In the genomic region with DNA sequence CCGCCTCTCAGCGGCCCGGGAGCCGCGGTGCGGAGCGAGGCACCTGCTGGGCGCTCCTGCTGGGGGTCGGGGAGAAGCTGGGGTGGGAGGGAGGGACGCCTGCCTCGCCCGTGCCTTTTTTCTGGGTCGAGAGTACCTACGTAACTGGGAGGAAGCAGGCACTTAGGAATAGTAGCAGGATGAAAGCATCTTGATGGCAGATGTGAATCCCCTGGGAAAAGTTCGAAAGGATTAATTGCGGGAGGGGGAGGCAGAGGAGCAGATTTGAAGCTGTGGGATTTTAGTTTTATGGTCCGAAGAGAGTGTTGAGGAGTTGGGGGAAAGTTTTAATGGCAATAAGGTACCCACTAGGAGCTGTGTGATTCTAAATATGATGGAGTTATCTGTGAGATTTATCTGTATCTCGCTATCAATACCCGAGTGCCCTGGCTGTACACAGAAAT, we compare ENCODE assay signal across 8 cellular contexts. TPM values are rescaled to one million over a fixed set of nuclear protein-coding genes. Genes with fewer than 3 reads are reported as not detected.
DNase-seq lines count a peak whose midpoint lies in the region; ATAC-seq, FAIRE-seq and TF ChIP-seq lines count a peak whose summit lies in the region.

No MANE protein-coding gene starts in this region.

- peak in 1 of 2 experiments; percentile 72 for DNase-seq in A549 (ENCODE audit: low read depth in 1 of 2, low spot score in 1 of 2)
- DNase-seq in GM23338 (ENCODE audit: low spot score) = peak; percentile 70
- DNase-seq in T-cell = no peak
- no peak for DNase-seq in right cardiac atrium
- DNase-seq in activated effector memory CD4-positive, alpha-beta T cell treated with Interleukin-2 at 50 U/mL for 16 hours = no peak

- H3K9me2 ChIP-seq in GM23338 (ENCODE audit: insufficient read depth) = no peaks in the 10 kb centered on the region

- TF ChIP-seq RAD21 in A549 (conservative IDR thresholded peaks at IDR 0.05 in 1 of 2, IDR thresholded peaks at IDR 0.05 in 1 of 2) = no peak; a peak in 1 of 5 replicates

- no peaks in the 10 kb centered on the region for H3K36me3 ChIP-seq in GM23338 (ENCODE audit: insufficient read depth)

- H3K27me3 ChIP-seq in GM23338 (ENCODE audit: insufficient read depth) (no peaks in the 10 kb centered on the region), right cardiac atrium (ENCODE audit: control insufficient read depth, insufficient read depth) (no peaks in the 10 kb centered on the region)

- no peak overlapping the region for H2AFZ ChIP-seq in GM23338

- H3K27ac ChIP-seq in A549 (peak overlapping the region; percentile 94 to 98), GM23338 (ENCODE audit: low read depth) (no peak overlapping the region), right cardiac atrium (ENCODE audit: low read length) (no peak overlapping the region)

- H3K27me3 Mint-ChIP-seq in GM23338 (ENCODE audit: insufficient read depth, low read depth, poor library complexity) (peaks cover 2% of the 10 kb centered on the region), T-cell (no peaks in the 10 kb centered on the region)
- no peaks in the 10 kb centered on the region for H3K27me3 Mint-ChIP-seq in stimulated activated memory B cell treated with anti-CD40 and anti-IgM and Interleukin-4, amounts not matched to agents 10 μg/mL and 1 μg/mL and 100 μg/mL, for 72 hours

- peak in 1 of 2 experiments; percentile 35; a peak in 3 of 6 replicates for ATAC-seq in A549
- no peak for ATAC-seq in GM23338
- ATAC-seq in T-cell (replicated peaks in 1 of 4) = no peak
- no peak for ATAC-seq in right cardiac atrium
- no peak for ATAC-seq in stimulated activated memory B cell treated with anti-CD40 and anti-IgM and Interleukin-4, amounts not matched to agents 10 μg/mL and 1 μg/mL and 100 μg/mL, for 72 hours
- no peak for ATAC-seq in HG03175 (IDR thresholded peaks at IDR 0.05; ENCODE audit: unreplicated experiment)
- ATAC-seq in GM21717 (IDR thresholded peaks at IDR 0.05; ENCODE audit: unreplicated experiment) = no peak

- intact Hi-C loops in right cardiac atrium (cut with DNase I) = loop anchor here in 3 of 4 donors (5.0 to 10.0 kb wide), 3 partner anchors 68 to 294 kb away; no protein-coding TSS in a partner anchor

- H3F3A ChIP-seq in GM23338 (replicated peaks; ENCODE audit: low read depth) = no peaks in the 10 kb centered on the region

- H3K4me3 ChIP-seq in A549 (peak overlapping the region; percentile 89), GM23338 (peak overlapping the region; percentile 85), right cardiac atrium (ENCODE audit: low read length) (peak overlapping the region; percentile 99)

- TF ChIP-seq CTCF in A549 (IDR thresholded peaks at IDR 0.05) (no peak), GM23338 (conservative IDR thresholded peaks at IDR 0.05; ENCODE audit: low read depth in 2 of 2) (no peak)

- no peaks in the 10 kb centered on the region; the same call in 2 of the 3 replicates for H3K36me3 Mint-ChIP-seq in GM23338 (ENCODE audit: low read depth)
- no peaks in the 10 kb centered on the region for H3K36me3 Mint-ChIP-seq in T-cell
- no peaks in the 10 kb centered on the region for H3K36me3 Mint-ChIP-seq in stimulated activated memory B cell treated with anti-CD40 and anti-IgM and Interleukin-4, amounts not matched to agents 10 μg/mL and 1 μg/mL and 100 μg/mL, for 72 hours

- peaks cover 51% of the 10 kb centered on the region for H3K79me2 ChIP-seq in GM23338 (replicated peaks; ENCODE audit: insufficient read depth)

- TF ChIP-seq EP300 in A549 (IDR thresholded peaks at IDR 0.05) = no peak

- WGBS in A549 (ENCODE audit: missing lambda C conversion rate) = 1% methylated on average over 10 of the region's 19 CpGs
- WGBS in right cardiac atrium = under 1% methylated on average over 19 of the region's 19 CpGs

- no peaks in the 10 kb centered on the region for H3K9me3 Mint-ChIP-seq in GM23338
- H3K9me3 Mint-ChIP-seq in T-cell = no peaks in the 10 kb centered on the region
- H3K9me3 Mint-ChIP-seq in stimulated activated memory B cell treated with anti-CD40 and anti-IgM and Interleukin-4, amounts not matched to agents 10 μg/mL and 1 μg/mL and 100 μg/mL, for 72 hours = no peaks in the 10 kb centered on the region

- CTCF ChIA-PET in A549 (lab: Yijun Ruan, JAX) = interaction anchor here (0.6 to 5.7 kb wide), 8 partner anchors 10 to 293 kb away, joined by 3 to 63 read pairs (median 3); no protein-coding TSS in a partner anchor
- CTCF ChIA-PET in T-cell (lab: Charles Lee) = interaction anchor here (0.6 to 1.6 kb wide), 8 partner anchors 8 to 1814 kb away, joined by 3 to 6 read pairs (median 4); no protein-coding TSS in a partner anchor

- H3K4me1 ChIP-seq in A549 (peaks cover 57% of the 10 kb centered on the region), GM23338 (ENCODE audit: insufficient read depth) (peaks cover 18% of the 10 kb centered on the region), right cardiac atrium (ENCODE audit: control insufficient read depth, insufficient read depth, low read length) (peaks cover 2% of the 10 kb centered on the region)

- H3K27ac Mint-ChIP-seq in GM23338 (peak overlapping the region; percentile 57; the same call in 1 of the 2 replicates), T-cell (peak overlapping the region; percentile 73 to 77)
- peak overlapping the region; percentile 48 for H3K27ac Mint-ChIP-seq in stimulated activated memory B cell treated with anti-CD40 and anti-IgM and Interleukin-4, amounts not matched to agents 10 μg/mL and 1 μg/mL and 100 μg/mL, for 72 hours

- peaks cover 26% of the 10 kb centered on the region for H3K4me1 Mint-ChIP-seq in GM23338
- H3K4me1 Mint-ChIP-seq in T-cell = peaks cover 48 to 52% (median 49%) of the 10 kb centered on the region in 3 donors
- peaks cover 45% of the 10 kb centered on the region for H3K4me1 Mint-ChIP-seq in stimulated activated memory B cell treated with anti-CD40 and anti-IgM and Interleukin-4, amounts not matched to agents 10 μg/mL and 1 μg/mL and 100 μg/mL, for 72 hours

- FAIRE-seq in A549 (lab: Jason Lieb, UNC) = no peak

- H3K4me3 Mint-ChIP-seq in GM23338 (peak overlapping the region; percentile 97), T-cell (peak overlapping the region; percentile 84 to 92 (median 90))
- H3K4me3 Mint-ChIP-seq in stimulated activated memory B cell treated with anti-CD40 and anti-IgM and Interleukin-4, amounts not matched to agents 10 μg/mL and 1 μg/mL and 100 μg/mL, for 72 hours = peak overlapping the region; percentile 79

- peaks cover 46% of the 10 kb centered on the region for H4K20me1 ChIP-seq in GM23338 (replicated peaks; ENCODE audit: insufficient read depth)

- no peaks in the 10 kb centered on the region for H3K9me3 ChIP-seq in A549
- no peaks in the 10 kb centered on the region for H3K9me3 ChIP-seq in right cardiac atrium (ENCODE audit: control insufficient read depth, low read length)

- POLR2A ChIA-PET in A549 (lab: Yijun Ruan, JAX) = interaction anchor here (1.4 to 2.0 kb wide), 2 partner anchors 64 to 67 kb away, joined by 6 to 7 read pairs; no protein-coding TSS in a partner anchor
- POLR2A ChIA-PET in T-cell (lab: Charles Lee) = interaction anchor here (0.6 to 1.3 kb wide), 2 partner anchors 12 to 1050 kb away, joined by 9 read pairs; no protein-coding TSS in a partner anchor

- H3K4me2 ChIP-seq in A549 = peak overlapping the region; percentile 94
- peak overlapping the region; percentile 90 for H3K4me2 ChIP-seq in GM23338

- no peak for TF ChIP-seq POLR2A in A549 (IDR thresholded peaks at IDR 0.05; ENCODE audit: low read length)

TF ChIP-seq in A549, 52 proteins besides CTCF, POLR2A, EP300 and RAD21:
- TF ChIP-seq, protein P1, sequence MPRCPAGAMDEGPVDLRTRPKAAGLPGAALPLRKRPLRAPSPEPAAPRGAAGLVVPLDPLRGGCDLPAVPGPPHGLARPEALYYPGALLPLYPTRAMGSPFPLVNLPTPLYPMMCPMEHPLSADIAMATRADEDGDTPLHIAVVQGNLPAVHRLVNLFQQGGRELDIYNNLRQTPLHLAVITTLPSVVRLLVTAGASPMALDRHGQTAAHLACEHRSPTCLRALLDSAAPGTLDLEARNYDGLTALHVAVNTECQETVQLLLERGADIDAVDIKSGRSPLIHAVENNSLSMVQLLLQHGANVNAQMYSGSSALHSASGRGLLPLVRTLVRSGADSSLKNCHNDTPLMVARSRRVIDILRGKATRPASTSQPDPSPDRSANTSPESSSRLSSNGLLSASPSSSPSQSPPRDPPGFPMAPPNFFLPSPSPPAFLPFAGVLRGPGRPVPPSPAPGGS (IDR thresholded peaks at IDR 0.05) = no peak
- no peak for TF ChIP-seq TP53 (CRISPR knock-in tag; IDR thresholded peaks at IDR 0.05)
- TF ChIP-seq ZNF302 (CRISPR knock-in tag; IDR thresholded peaks at IDR 0.05) = no peak
TF ChIP-seq in A549: peak in this region for 0.

TF ChIP-seq in GM23338, 12 proteins besides CTCF, POLR2A, EP300 and RAD21 (continues in another document):
- no peak for TF ChIP-seq STAT1 (IDR thresholded peaks at IDR 0.05; ENCODE audit: unreplicated experiment)

RNA-seq across cellular contexts. Expression of a gene that starts 1.1 kb away (rescaled TPM):
- polyA plus RNA-seq in A549 (2011; rRNA removed) (384 and 415 TPM in 2 replicates), A549 (2017; fragmentation: RNase III; extraction: RNeasy Plus Mini Kit Qiagen cat#74134 plus additional on column Dnase treatment) (96.9 to 104 TPM (median 100 TPM) in 3 replicates), GM23338 (2016; fragmentation: Nextera tagmentation; extraction: Ambion mirVana) (13.8 and 14.5 TPM in 2 replicates), right cardiac atrium (21.5 TPM)
- polyA plus RNA-seq in A549 (2012; cell fraction: cytosol; rRNA removed) = 107 and 152 TPM in 2 replicates
- 116 and 183 TPM in 2 replicates for polyA plus RNA-seq in A549 (2012; cell fraction: nucleus; rRNA removed)
- 677 and 730 TPM in 2 replicates for polyA minus RNA-seq in A549 (2011; rRNA and poly(A)+ RNA removed)
- 96.4 and 113 TPM in 2 replicates for total RNA-seq in GM23338 (2014; rRNA removed; shearing (Covaris generic))
- total RNA-seq in T-cell (10 to 100 TPM; 48.6 to 61.4 (median 53.1) TPM), right cardiac atrium (10 to 100 TPM; 41.2 to 65.3 (median 50.4) TPM)

Comparison
In these comparisons a context has a peak if more than half of its experiments do, and no peak if none do; other contexts are left out.
1. H3K27ac ChIP-seq: peak in A549 (2 of 2); none in GM23338 (single experiment) and right cardiac atrium (single experiment).
2. Peak in every context shown above with its lines, with median percentiles within 50 percentile points of each other: H3K4me3 ChIP-seq, H3K27ac Mint-ChIP-seq and H3K4me3 Mint-ChIP-seq.